ENCODE assay signal across 2 cellular contexts in the genomic region with DNA sequence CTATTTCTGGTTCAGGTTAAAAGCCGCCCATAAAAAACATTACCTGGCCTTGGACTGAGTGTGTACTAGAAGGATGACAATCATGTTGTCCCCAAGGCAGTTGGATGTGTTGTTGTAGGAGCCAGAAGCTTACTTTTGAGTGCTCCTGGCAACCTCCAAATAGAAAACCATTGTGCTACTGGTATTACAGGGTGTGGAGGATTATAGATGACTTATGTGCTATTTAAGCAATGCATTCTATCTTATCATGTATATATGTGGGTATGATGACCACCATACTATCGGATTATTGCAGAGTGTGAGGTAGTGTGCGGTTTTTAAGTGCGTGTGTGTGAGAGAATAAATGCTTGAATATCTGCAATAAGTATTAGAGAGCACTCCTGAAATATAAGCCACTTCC.
TF ChIP-seq lines count a peak whose summit lies in the region.

No MANE protein-coding gene starts in this region.

TF ChIP-seq in IMR-90, 13 proteins besides CTCF, POLR2A, EP300 and RAD21:
- TF ChIP-seq BHLHE40 (IDR thresholded peaks at IDR 0.05; ENCODE audit: low read depth, low read length) (no peak), NFE2L2 (IDR thresholded peaks at IDR 0.05; ENCODE audit: low read depth, low read length) (no peak), SMC3 (IDR thresholded peaks at IDR 0.05; ENCODE audit: low read depth, low read length) (no peak), FOS (IDR thresholded peaks at IDR 0.05; ENCODE audit: low read depth, low read length) (no peak), MXI1 (IDR thresholded peaks at IDR 0.05; ENCODE audit: borderline replicate concordance, low read depth, low read length) (no peak), CEBPB (IDR thresholded peaks at IDR 0.05; ENCODE audit: low read depth, low read length) (no peak)

TF ChIP-seq in GM12878, 131 proteins besides CTCF, POLR2A, EP300 and RAD21:
- TF ChIP-seq, protein P1, sequence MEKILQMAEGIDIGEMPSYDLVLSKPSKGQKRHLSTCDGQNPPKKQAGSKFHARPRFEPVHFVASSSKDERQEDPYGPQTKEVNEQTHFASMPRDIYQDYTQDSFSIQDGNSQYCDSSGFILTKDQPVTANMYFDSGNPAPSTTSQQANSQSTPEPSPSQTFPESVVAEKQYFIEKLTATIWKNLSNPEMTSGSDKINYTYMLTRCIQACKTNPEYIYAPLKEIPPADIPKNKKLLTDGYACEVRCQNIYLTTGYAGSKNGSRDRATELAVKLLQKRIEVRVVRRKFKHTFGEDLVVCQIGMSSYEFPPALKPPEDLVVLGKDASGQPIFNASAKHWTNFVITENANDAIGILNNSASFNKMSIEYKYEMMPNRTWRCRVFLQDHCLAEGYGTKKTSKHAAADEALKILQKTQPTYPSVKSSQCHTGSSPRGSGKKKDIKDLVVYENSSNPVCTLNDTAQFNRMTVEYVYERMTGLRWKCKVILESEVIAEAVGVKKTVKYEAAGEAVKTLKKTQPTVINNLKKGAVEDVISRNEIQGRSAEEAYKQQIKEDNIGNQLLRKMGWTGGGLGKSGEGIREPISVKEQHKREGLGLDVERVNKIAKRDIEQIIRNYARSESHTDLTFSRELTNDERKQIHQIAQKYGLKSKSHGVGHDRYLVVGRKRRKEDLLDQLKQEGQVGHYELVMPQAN (conservative IDR thresholded peaks at IDR 0.05) = no peak
- no peak for TF ChIP-seq PML (IDR thresholded peaks at IDR 0.05; ENCODE audit: low read length)
